In genomic region chr22:31177420-31178162, GRCh38 we compare ENCODE assay signal across 13 cellular contexts. TPM values are rescaled to one million over a fixed set of nuclear protein-coding genes. Genes with fewer than 3 reads are reported as not detected.
DNase-seq lines count a peak whose midpoint lies in the region; ATAC-seq and TF ChIP-seq lines count a peak whose summit lies in the region.
"Had no signal": no experiment of that assay in that cellular context is flagged by ENCODE, and none has a peak within 500 bp of the region (broad histone marks: within the 10 kb centered on the region; RNA-seq: fewer than 3 reads in every experiment).

No MANE protein-coding gene starts in this region.

- H3K27ac ChIP-seq in AG04450 (ENCODE audit: low read depth, low read length): peak overlapping the region; percentile 90
- H3K27ac ChIP-seq in right atrium auricular region: no peak overlapping the region

- DNase-seq in AG04450 (ENCODE audit: low read depth, low spot score) (peak; percentile 83), M059J (ENCODE audit: low read depth) (peak; percentile 72), cardiac fibroblast (ENCODE audit: low read depth in 2 of 2) (peak; percentile 78 to 87), myocyte (ENCODE audit: low read depth) (peak; percentile 65), amygdala (lab: John Stamatoyannopoulos, UW) (no peak), NCI-H2196 (lab: John Stamatoyannopoulos, UW; ENCODE audit: unreplicated experiment) (no peak), right atrium auricular region (ENCODE audit: low spot score) (no peak)
- DNase-seq: activated CD8-positive, alpha-beta T cell treated with anti-CD3 and anti-CD28 coated beads, Interleukin-2, amount 10 ng/mL, durations not matched to agents 7 days and 5 days; islet precursor cell; KG1 had no signal

- ATAC-seq in GM21528 (IDR thresholded peaks at IDR 0.05; ENCODE audit: low FRiP score, unreplicated experiment): no peak
- ATAC-seq: activated CD8-positive, alpha-beta T cell treated with anti-CD3 and anti-CD28 coated beads, Interleukin-2, amount 10 ng/mL, durations not matched to agents 7 days and 5 days; Panc1 had no signal

- H3K4me3 ChIP-seq in AG04450 (ENCODE audit: low read depth, low read length) (no peak overlapping the region), cardiac fibroblast (replicated peaks in 1 of 2; ENCODE audit: low read depth in 2 of 2, low read length in 2 of 2) (no peak overlapping the region), right atrium auricular region (no peak overlapping the region)

- TF ChIP-seq CTCF in AG04450 (IDR thresholded peaks at IDR 0.05; ENCODE audit: low read depth, low read length): peak; percentile 12; the same call in 1 of the 2 replicates
- no peak for TF ChIP-seq CTCF in cardiac fibroblast (IDR thresholded peaks at IDR 0.05; ENCODE audit: low read depth, low read length)
- TF ChIP-seq CTCF in right atrium auricular region (IDR thresholded peaks at IDR 0.05): no peak

- no peaks in the 10 kb centered on the region for H3K27me3 ChIP-seq in AG04450 (ENCODE audit: control insufficient read depth, insufficient read depth, low read length)
- no peaks in the 10 kb centered on the region for H3K27me3 ChIP-seq in right atrium auricular region

- CTCF ChIA-PET in AG04450 (lab: Charles Lee): interaction anchor here (1.0 to 2.8 kb wide), 6 partner anchors 10 to 114 kb away, joined by 3 to 13 read pairs (median 4); partner anchors contain the start of genes PIK3IP1 and SELENOM

- H3K9me3 ChIP-seq in AG04450 (ENCODE audit: control insufficient read depth, insufficient read depth, low read length) (no peaks in the 10 kb centered on the region), right atrium auricular region (no peaks in the 10 kb centered on the region)

- POLR2A ChIA-PET in AG04450 (lab: Yijun Ruan, JAX): interaction anchor here (0.6 to 1.0 kb wide), 2 partner anchors 22 to 314 kb away, joined by 3 read pairs; no protein-coding TSS in a partner anchor

- peaks cover 22% of the 10 kb centered on the region for H3K36me3 ChIP-seq in right atrium auricular region

- peaks cover 0 to 29% of the 10 kb centered on the region in 2 donors for H3K4me1 ChIP-seq in right atrium auricular region

RNA-seq across cellular contexts. Expression of gene RNF185, which starts 17.6 kb away (rescaled TPM):
- 57.3 and 59.4 TPM in 2 replicates for polyA plus RNA-seq in AG04450 (2011; rRNA removed)
- polyA minus RNA-seq in AG04450 (2011; rRNA and poly(A)+ RNA removed): 37.1 and 46.8 TPM in 2 replicates
- 19.8 and 21.8 TPM in 2 replicates for total RNA-seq in M059J (2014; rRNA removed; shearing (Covaris generic))
- total RNA-seq in myocyte: 26.6 and 30.3 TPM in 2 replicates
- polyA plus RNA-seq in myocyte (2012): 44.1 TPM
- 10 to 100 TPM; 17.6 to 26.8 TPM for total RNA-seq in right atrium auricular region

RNA-seq across cellular contexts. Expression of gene LIMK2, which starts 34.5 kb away (rescaled TPM):
- polyA plus RNA-seq in AG04450 (2011; rRNA removed): 5.0 and 9.0 TPM in 2 replicates
- 7.5 and 7.6 TPM in 2 replicates for polyA minus RNA-seq in AG04450 (2011; rRNA and poly(A)+ RNA removed)
- total RNA-seq in M059J (2014; rRNA removed; shearing (Covaris generic)): 5.5 and 6.8 TPM in 2 replicates
- total RNA-seq in myocyte (67.3 and 97.7 TPM in 2 replicates), right atrium auricular region (1 to 10 TPM; 7.5 to 9.8 TPM)
- 99.8 TPM for polyA plus RNA-seq in myocyte (2012)

RNA-seq across cellular contexts. Expression of gene PLA2G3, which starts 37.3 kb away (rescaled TPM):
- polyA plus RNA-seq in AG04450 (2011; rRNA removed): 0.10 and 0.11 TPM in 2 replicates
- 0.09 TPM in 1 of 2 replicates, not detected in the other for polyA minus RNA-seq in AG04450 (2011; rRNA and poly(A)+ RNA removed)
- total RNA-seq in M059J (2014; rRNA removed; shearing (Covaris generic)): not detected in 2 replicates
- 0.21 and 1.7 TPM in 2 replicates for total RNA-seq in myocyte
- polyA plus RNA-seq in myocyte (2012): 0.35 TPM
- total RNA-seq in right atrium auricular region: not detected
- total RNA-seq: activated CD8-positive, alpha-beta T cell treated with anti-CD3 and anti-CD28 coated beads, Interleukin-2, amount 10 ng/mL, durations not matched to agents 7 days and 5 days; cerebellum had no signal

RNA-seq across cellular contexts. Expression of gene INPP5J, which starts 54.8 kb away (rescaled TPM):
- polyA plus RNA-seq in AG04450 (2011; rRNA removed): 0.91 and 0.92 TPM in 2 replicates
- polyA minus RNA-seq in AG04450 (2011; rRNA and poly(A)+ RNA removed): 1.5 and 2.2 TPM in 2 replicates
- 0.49 TPM in 1 of 2 replicates, not detected in the other for total RNA-seq in M059J (2014; rRNA removed; shearing (Covaris generic))
- total RNA-seq in myocyte: 0.40 and 0.57 TPM in 2 replicates
- polyA plus RNA-seq in myocyte (2012): 0.61 TPM
- total RNA-seq in right atrium auricular region: 10 to 100 TPM; 17.6 to 26.3 TPM
- total RNA-seq: activated CD8-positive, alpha-beta T cell treated with anti-CD3 and anti-CD28 coated beads, Interleukin-2, amount 10 ng/mL, durations not matched to agents 7 days and 5 days had no signal

Comparison
In these comparisons a context has a peak if more than half of its experiments do, and no peak if none do; other contexts are left out.
1. DNase-seq: peak in AG04450 (single experiment), M059J (single experiment), cardiac fibroblast (2 of 2) and myocyte (single experiment); none in amygdala (0 of 56), NCI-H2196 (single experiment) and right atrium auricular region (single experiment).